ENCODE assay signal across 31 cellular contexts in the genomic region with DNA sequence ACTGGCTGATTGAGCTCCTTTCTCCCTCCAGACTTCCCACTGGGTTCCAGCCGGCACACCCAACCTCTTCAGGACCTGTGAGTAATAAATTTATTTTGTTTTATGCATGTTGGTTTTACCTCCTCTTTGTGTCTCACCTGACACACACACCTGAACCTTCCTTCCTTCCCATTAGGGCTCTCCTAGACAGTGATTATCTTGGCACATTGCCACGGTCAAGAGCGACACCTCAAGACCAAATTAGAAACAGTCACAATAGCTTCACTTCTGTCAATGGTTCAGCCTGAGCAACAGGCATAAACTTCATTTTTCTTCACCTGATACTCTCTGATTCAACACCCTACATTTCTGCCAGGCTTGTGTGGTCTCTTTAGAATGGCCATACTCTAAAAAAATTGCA.
DNase-seq lines count a peak whose midpoint lies in the region; ATAC-seq and TF ChIP-seq lines count a peak whose summit lies in the region.
"Had no signal": no experiment of that assay in that cellular context is flagged by ENCODE, and none has a peak within 500 bp of the region (broad histone marks: within the 10 kb centered on the region; RNA-seq: fewer than 3 reads in every experiment).

No MANE protein-coding gene starts in this region.

- peaks cover 3% of the 10 kb centered on the region for H3K27me3 Mint-ChIP-seq in endothelial cell (ENCODE audit: unreplicated experiment)

- no peak for ATAC-seq in left ventricle myocardium superior
- ATAC-seq: activated CD4-positive, CD25-positive, alpha-beta regulatory T cell treated with anti-CD3 and anti-CD28 coated beads, Interleukin-2, amount 50 U/mL, for 24 hours; body of pancreas; foreskin keratinocyte; heart left ventricle had no signal

- no peaks in the 10 kb centered on the region for H3K4me1 Mint-ChIP-seq in endothelial cell (ENCODE audit: unreplicated experiment)
- H3K4me1 Mint-ChIP-seq: mesothelial cell of epicardium, naive B cell had no signal

- intact Hi-C loops in left ventricle myocardium superior (cut with micrococcal nuclease), result no loop called here

- H3K36me3 Mint-ChIP-seq in endothelial cell (ENCODE audit: low read depth, unreplicated experiment), result no peaks in the 10 kb centered on the region
- H3K36me3 Mint-ChIP-seq: activated CD4-positive, alpha-beta memory T cell treated with anti-CD3 and anti-CD28 coated beads for 36 hours; mesothelial cell of epicardium had no signal

- no peak overlapping the region for H3K27ac Mint-ChIP-seq in endothelial cell (ENCODE audit: unreplicated experiment)
- H3K27ac Mint-ChIP-seq: activated CD4-positive, alpha-beta memory T cell treated with anti-CD3 and anti-CD28 coated beads for 36 hours; CD4-positive, alpha-beta T cell; mesothelial cell of epicardium had no signal

- TF ChIP-seq CTCF in GM20000 (IDR thresholded peaks at IDR 0.05; ENCODE audit: extremely low read depth, missing control alignments), result no peak
- TF ChIP-seq CTCF in endothelial cell (IDR thresholded peaks at IDR 0.05; ENCODE audit: unreplicated experiment), result no peak

- DNase-seq in NCI-H2107 treated with DMSO at 0.1 percent for 48 hours (lab: John Stamatoyannopoulos, UW; ENCODE audit: unreplicated experiment) (peak; percentile 13), NCI-H2107 (lab: John Stamatoyannopoulos, UW) (no peak), NCI-H2029 (lab: John Stamatoyannopoulos, UW) (peak; percentile 57), NCI-H748 treated with DMSO at 0.1 percent for 48 hours (lab: John Stamatoyannopoulos, UW) (peak; percentile 85), GM20000 (ENCODE audit: low spot score) (no peak), endothelial cell (ENCODE audit: low spot score) (no peak), left ventricle myocardium superior (no peak), Ammon's horn (ENCODE audit: low spot score) (no peak)
- DNase-seq: activated CD4-positive, alpha-beta memory T cell treated with anti-CD3 and anti-CD28 coated beads for 36 hours; activated naive CD4-positive, alpha-beta T cell treated with Interleukin-2 at 50 U/mL for 16 hours; adrenal gland; body of pancreas; CD4-positive, alpha-beta T cell; cerebellar nuclear complex; dermis blood vessel endothelial cell; esophagus squamous epithelium; foreskin keratinocyte; H7; heart left ventricle; IMR-90; islet precursor cell; naive B cell; NCI-H2081; NCI-H524 treated with DMSO at 0.1 percent for 48 hours; posterior cingulate gyrus; SHP77 treated with DMSO at 0.1 percent for 48 hours; stimulated activated naive CD4-positive, alpha-beta T cell treated with Interleukin-2 at 50 U/mL for 16 hours; T-helper 2 cell; upper lobe of right lung had no signal

- no peak overlapping the region for H3K4me3 Mint-ChIP-seq in endothelial cell (ENCODE audit: unreplicated experiment)
- H3K4me3 Mint-ChIP-seq: activated CD4-positive, alpha-beta memory T cell treated with anti-CD3 and anti-CD28 coated beads for 36 hours; CD4-positive, alpha-beta T cell; mesothelial cell of epicardium; naive B cell had no signal

- H3K9me3 Mint-ChIP-seq in endothelial cell (ENCODE audit: unreplicated experiment), result no peaks in the 10 kb centered on the region
- H3K9me3 Mint-ChIP-seq: CD4-positive, alpha-beta T cell had no signal

Comparison
In these comparisons a context has a peak if more than half of its experiments do, and no peak if none do; other contexts are left out.
1. DNase-seq: peak in NCI-H2107 treated with DMSO at 0.1 percent for 48 hours (single experiment), NCI-H2029 (single experiment) and NCI-H748 treated with DMSO at 0.1 percent for 48 hours (single experiment); none in NCI-H2107 (single experiment), GM20000 (single experiment), endothelial cell (single experiment), left ventricle myocardium superior (single experiment) and Ammon's horn (single experiment).